ENCODE assay signal across 31 cellular contexts in the genomic region with DNA sequence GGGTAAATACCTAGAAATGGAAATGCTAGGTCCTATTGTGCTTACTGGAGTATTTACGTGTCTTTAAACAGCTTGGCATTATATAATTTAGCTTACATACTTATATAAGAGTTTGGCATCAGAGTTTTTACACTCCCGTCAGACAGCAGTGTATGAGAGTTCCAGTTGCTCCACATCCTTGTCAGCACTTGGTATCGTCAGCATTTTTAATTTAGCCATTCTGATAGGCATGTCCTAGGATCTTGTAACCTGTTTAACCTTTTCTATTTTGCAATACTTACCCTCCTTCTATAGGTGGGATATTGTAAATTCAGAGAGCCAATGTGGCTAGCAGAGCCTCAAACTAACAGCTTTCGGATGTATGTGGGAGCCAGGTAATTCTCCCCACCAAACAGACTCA.
A peak's percentile ranks its signal among the peaks of the same experiment; 100 is the strongest.
DNase-seq lines count a peak whose midpoint lies in the region; ATAC-seq, FAIRE-seq and TF ChIP-seq lines count a peak whose summit lies in the region.
"Had no signal": no experiment of that assay in that cellular context is flagged by ENCODE, and none has a peak within 500 bp of the region (broad histone marks: within the 10 kb centered on the region; RNA-seq: fewer than 3 reads in every experiment).

No MANE protein-coding gene starts in this region.

- POLR2A ChIA-PET in HepG2 (lab: Yijun Ruan, JAX) (no interaction called here), K562 (lab: Yijun Ruan, JAX) (interaction anchor here (0.8 kb wide), 1 partner anchor 165 kb away, joined by 3 read pairs; no protein-coding TSS in a partner anchor)

- H4K20me1 ChIP-seq in HepG2 (ENCODE audit: insufficient read depth, low read length) = no peaks in the 10 kb centered on the region
- H4K20me1 ChIP-seq in K562 (replicated peaks; ENCODE audit: control insufficient read depth, insufficient read depth, low read length) = 0 out of 2 replicates have a peak, but pooled peaks cover 4% of the 10 kb centered on the region
- H4K20me1 ChIP-seq: BLaER1; BLaER1 treated with 17β-estradiol and CSF1 and Interleukin-3, amounts not matched to agents 10 nM and 100 nM had no signal

- H3K36me3 ChIP-seq in HepG2 (replicated peaks in 1 of 2; ENCODE audit: control insufficient read depth in 1 of 2, insufficient read depth in 2 of 2, low read length in 2 of 2) (no peaks in the 10 kb centered on the region), right lobe of liver (no peaks in the 10 kb centered on the region), K562 (ENCODE audit: control insufficient read depth, insufficient read depth, low read length) (no peaks in the 10 kb centered on the region)
- H3K36me3 ChIP-seq: BE2C; BLaER1; BLaER1 treated with 17β-estradiol and CSF1 and Interleukin-3, amounts not matched to agents 10 nM and 100 nM had no signal

- in situ Hi-C loops in HepG2 (cut with HindIII; ENCODE audit: extremely low pct_ligation_motif_present, low pct_unique_long_range_greater_than_20kb) (no loop called here), K562 (cut with MboI) (no loop called here)

- TF ChIP-seq POLR2A in HepG2 (IDR thresholded peaks at IDR 0.05; ENCODE audit: insufficient read depth in 1 of 2, low read depth in 2 of 2, low read length in 2 of 2) = no peak
- no peak for TF ChIP-seq POLR2A in right lobe of liver (IDR thresholded peaks at IDR 0.05)
- TF ChIP-seq POLR2A in K562 (conservative IDR thresholded peaks at IDR 0.05) = no peak

- ATAC-seq in HepG2 = no peak
- no peak for ATAC-seq in right lobe of liver
- ATAC-seq in K562 = no peak
- no peak for ATAC-seq in GM21737 (IDR thresholded peaks at IDR 0.05; ENCODE audit: unreplicated experiment)
- ATAC-seq: A549; CD8-positive, alpha-beta T cell had no signal

- H3K4me1 ChIP-seq in HepG2 (ENCODE audit: insufficient read depth, low read length) = no peaks in the 10 kb centered on the region
- no peaks in the 10 kb centered on the region for H3K4me1 ChIP-seq in right lobe of liver
- H3K4me1 ChIP-seq in K562 (replicated peaks in 1 of 2; ENCODE audit: control insufficient read depth in 2 of 2, insufficient read depth in 2 of 2, low read length in 2 of 2) = no peaks in the 10 kb centered on the region
- H3K4me1 ChIP-seq: A549, BE2C, Caco-2 had no signal

- TF ChIP-seq EP300 in HepG2 (IDR thresholded peaks at IDR 0.05; ENCODE audit: low read depth in 2 of 2, low read length in 2 of 2) (no peak), HepG2 (CRISPR knock-in tag; IDR thresholded peaks at IDR 0.05; ENCODE audit: borderline replicate concordance) (no peak), K562 (IDR thresholded peaks at IDR 0.05; ENCODE audit: low read length) (no peak)

- BruUV-seq in HepG2 (replicated peaks; lab: Mats Ljungman, UMichigan) (no TSS peak), K562 (replicated peaks; lab: Mats Ljungman, UMichigan) (no TSS peak)

- H2AFZ ChIP-seq in HepG2 (ENCODE audit: low read length) (no peak overlapping the region), K562 (ENCODE audit: low read depth, low read length) (no peak overlapping the region)

- H3K27ac ChIP-seq in HepG2 (ENCODE audit: extremely low read length, insufficient read depth, low read length) (no peak overlapping the region), right lobe of liver (no peak overlapping the region), K562 (ENCODE audit: extremely low read depth, low read depth, low read length) (no peak overlapping the region)
- H3K27ac ChIP-seq: 22Rv1; A549; BLaER1; BLaER1 treated with 17β-estradiol and CSF1 and Interleukin-3, amounts not matched to agents 10 nM and 100 nM; C4-2B had no signal

- no peak for TF ChIP-seq RAD21 in HepG2 (CRISPR knock-in tag; IDR thresholded peaks at IDR 0.05)
- TF ChIP-seq RAD21 in K562 (CRISPR knock-in tag; conservative IDR thresholded peaks at IDR 0.05 in 1 of 2, IDR thresholded peaks at IDR 0.05 in 1 of 2) = no peak

- TF ChIP-seq CTCF in HepG2 (CRISPR knock-in tag; IDR thresholded peaks at IDR 0.05) (no peak), right lobe of liver (IDR thresholded peaks at IDR 0.05) (no peak), K562 (IDR thresholded peaks at IDR 0.05 in 2 of 3, conservative IDR thresholded peaks at IDR 0.05 in 1 of 3; ENCODE audit: insufficient read depth in 2 of 3, low read depth in 1 of 3, low read length in 3 of 3) (no peak)

- H3K9ac ChIP-seq in HepG2 (ENCODE audit: insufficient read depth, low read depth, low read length) (no peak overlapping the region), K562 (ENCODE audit: insufficient read depth in 1 of 2, low read depth in 2 of 2, low read length in 2 of 2) (no peak overlapping the region)
- H3K9ac ChIP-seq: BLaER1; BLaER1 treated with 17β-estradiol and CSF1 and Interleukin-3, amounts not matched to agents 10 nM and 100 nM had no signal

- H3K4me2 ChIP-seq in HepG2 (ENCODE audit: low read depth, low read length) = no peak overlapping the region
- no peak overlapping the region for H3K4me2 ChIP-seq in K562 (ENCODE audit: insufficient read depth, low read length)
- H3K4me2 ChIP-seq: A549; BLaER1; BLaER1 treated with 17β-estradiol and CSF1 and Interleukin-3, amounts not matched to agents 10 nM and 100 nM had no signal

- H3K79me2 ChIP-seq in HepG2 (ENCODE audit: insufficient read depth, low read length) (no peaks in the 10 kb centered on the region), K562 (ENCODE audit: control insufficient read depth, insufficient read depth, low read length) (no peaks in the 10 kb centered on the region)

- H3K9me3 ChIP-seq in HepG2 (ENCODE audit: low read length) (no peaks in the 10 kb centered on the region), right lobe of liver (no peaks in the 10 kb centered on the region), K562 (replicated peaks; ENCODE audit: control insufficient read depth, insufficient read depth, low read depth, low read length) (no peaks in the 10 kb centered on the region)
- H3K9me3 ChIP-seq: A549, BE2C, BLaER1, Caco-2 had no signal

- H3K9me1 ChIP-seq in K562 (ENCODE audit: control insufficient read depth, insufficient read depth, low read length) = no peaks in the 10 kb centered on the region

- CTCF ChIA-PET in HepG2 (lab: Yijun Ruan, JAX; ENCODE audit: low intra/inter-chr PET ratio, low total read pairs) = no interaction called here
- CTCF ChIA-PET in K562 (lab: Yijun Ruan, JAX; ENCODE audit: low intra/inter-chr PET ratio) = no interaction called here

- DNase-seq in HepG2 (ENCODE audit: low spot score) = no peak
- no peak for DNase-seq in right lobe of liver
- DNase-seq in K562 (ENCODE audit: extremely low read depth in 1 of 4, low spot score in 3 of 4) = no peak
- DNase-seq: 8988T; ACHN; AML-193; BE2C; C1 segment of cervical spinal cord; Caco-2; Calu3; CD4-positive, alpha-beta memory T cell; CD4-positive, alpha-beta T cell; CD4-positive, CD25-positive, alpha-beta regulatory T cell; CD8-positive, alpha-beta memory T cell; CD8-positive, alpha-beta T cell; COR-L47; DMS 273 treated with DMSO at 0.1 percent for 48 hours; DMS153; DMS53; DMS79; DMS79 treated with DMSO at 0.1 percent for 48 hours; DND-41; EL had no signal

- 4% methylated on average over 4 of the region's 4 CpGs for WGBS in HepG2 (ENCODE audit: low lambda C conversion rate)
- WGBS in right lobe of liver (ENCODE audit: insufficient coverage, low coverage, low lambda C conversion rate, missing lambda C conversion rate) = 52% methylated on average over 4 of the region's 4 CpGs
- 1% methylated on average over 4 of the region's 4 CpGs for WGBS in K562 (ENCODE audit: insufficient coverage, low coverage, missing lambda C conversion rate)

- intact Hi-C loops in HepG2 (cut with micrococcal nuclease; ENCODE audit: unreplicated experiment) = no loop called here
- intact Hi-C loops in right lobe of liver (cut with DNase I) = no loop called here
- intact Hi-C loops in K562 (cut with micrococcal nuclease) = no loop called here

- H3K27me3 ChIP-seq in HepG2 (ENCODE audit: control insufficient read depth in 1 of 2, insufficient read depth in 2 of 2, low read length in 2 of 2) (peaks cover 0 to 25% of the 10 kb centered on the region in 2 experiments; a peak in 2 of 5 replicates), right lobe of liver (no peaks in the 10 kb centered on the region), K562 (ENCODE audit: control insufficient read depth in 2 of 2, insufficient read depth in 2 of 2, low read length in 2 of 2) (no peaks in the 10 kb centered on the region; a peak in 1 of 5 replicates)
- H3K27me3 ChIP-seq: BE2C; BLaER1; BLaER1 treated with 17β-estradiol and CSF1 and Interleukin-3, amounts not matched to agents 10 nM and 100 nM had no signal

- FAIRE-seq in HepG2 (lab: Jason Lieb, UNC) = no peak
- FAIRE-seq in K562 (lab: Jason Lieb, UNC) = no peak
- FAIRE-seq: A204.1, A549, D721Med had no signal

- H3K4me3 ChIP-seq in HepG2 (replicated peaks in 1 of 3; ENCODE audit: insufficient read depth in 1 of 3, low read depth in 2 of 3, low read length in 3 of 3) (no peak overlapping the region), right lobe of liver (no peak overlapping the region), K562 (no peak overlapping the region)
- H3K4me3 ChIP-seq: A549; BLaER1; BLaER1 treated with 17β-estradiol and CSF1 and Interleukin-3, amounts not matched to agents 10 nM and 100 nM had no signal

TF ChIP-seq in K562, 482 proteins besides CTCF, POLR2A, EP300 and RAD21:
- TF ChIP-seq ZFP36 (IDR thresholded peaks at IDR 0.05; ENCODE audit: low read depth, low read length, partially characterized antibody) (peak; percentile 19), STAT5A (IDR thresholded peaks at IDR 0.05; ENCODE audit: borderline replicate concordance, low read length) (no peak), RBM25 (IDR thresholded peaks at IDR 0.05; ENCODE audit: low read depth, low read length, severe bottlenecking) (peak; percentile 32)
TF ChIP-seq in K562: peak in this region for 2.

Comparison
In these comparisons a context has a peak if more than half of its experiments do, and no peak if none do; other contexts are left out.
1. Of the 241 proteins assayed by ChIP-seq in both HepG2 and K562: peak only in HepG2: none; only in K562: ZFP36; in both: none; in neither: 239; mixed calls (peak in some experiments, not most) for 1.